8 cellular contexts compared by ENCODE assay signal in the genomic region with DNA sequence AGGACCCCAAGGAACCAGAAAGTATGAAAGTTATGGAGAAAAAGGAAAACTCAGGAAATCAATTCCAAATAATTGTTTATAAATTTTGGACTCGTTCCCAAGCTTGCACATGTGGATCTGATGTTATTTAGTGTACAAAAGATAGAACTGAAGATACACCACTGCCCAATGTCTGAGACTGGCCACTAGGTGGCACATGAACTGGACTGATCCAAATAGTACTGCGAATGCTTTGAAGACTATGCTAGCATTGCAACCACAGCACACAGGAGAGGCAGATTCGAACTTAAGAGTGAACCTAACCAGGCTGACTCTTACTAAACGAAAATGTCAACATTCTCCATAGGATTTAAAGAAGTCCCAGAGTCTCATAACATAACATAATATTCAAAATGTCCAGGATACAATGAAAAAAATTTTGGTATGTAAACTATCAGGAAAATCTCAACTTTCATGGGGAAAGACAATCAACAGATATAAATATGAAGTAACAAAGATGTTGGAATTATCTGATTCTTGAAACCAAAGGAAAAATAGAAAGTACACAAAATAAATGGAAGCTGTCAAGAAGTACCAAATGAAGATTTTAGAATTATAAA.
DNase-seq lines count a peak whose midpoint lies in the region; ATAC-seq and TF ChIP-seq lines count a peak whose summit lies in the region.

No MANE protein-coding gene starts in this region.

- WGBS in esophagus muscularis mucosa = 19% methylated on average over 4 of the region's 4 CpGs

- no peaks in the 10 kb centered on the region for H3K36me3 Mint-ChIP-seq in activated T-cell treated with anti-CD3 and anti-CD28 coated beads, Interleukin-2, amount 50 U/mL, for 72 hours (ENCODE audit: insufficient read depth in 2 of 2)
- no peaks in the 10 kb centered on the region for H3K36me3 Mint-ChIP-seq in activated T-cell treated with anti-CD3 and anti-CD28 coated beads, Interleukin-2, amount 50 U/mL, for 4 hours (ENCODE audit: insufficient read depth)
- peaks cover 3% of the 10 kb centered on the region for H3K36me3 Mint-ChIP-seq in neural crest cell (ENCODE audit: low read depth)

- no peaks in the 10 kb centered on the region for H3K27me3 Mint-ChIP-seq in activated T-cell treated with anti-CD3 and anti-CD28 coated beads, Interleukin-2, amount 50 U/mL, for 72 hours (ENCODE audit: low read depth)
- no peaks in the 10 kb centered on the region for H3K27me3 Mint-ChIP-seq in activated T-cell treated with anti-CD3 and anti-CD28 coated beads, Interleukin-2, amount 50 U/mL, for 4 hours (ENCODE audit: low read depth)
- no peaks in the 10 kb centered on the region for H3K27me3 Mint-ChIP-seq in neural crest cell (ENCODE audit: low read depth)

- no peak overlapping the region for H3K4me3 Mint-ChIP-seq in activated T-cell treated with anti-CD3 and anti-CD28 coated beads, Interleukin-2, amount 50 U/mL, for 72 hours
- H3K4me3 Mint-ChIP-seq in activated T-cell treated with anti-CD3 and anti-CD28 coated beads, Interleukin-2, amount 50 U/mL, for 4 hours = no peak overlapping the region
- no peak overlapping the region for H3K4me3 Mint-ChIP-seq in neural crest cell

- DNase-seq in activated T-cell treated with anti-CD3 and anti-CD28 coated beads, Interleukin-2, amount 50 U/mL, for 72 hours = peak; percentile 4 to 5
- DNase-seq in activated T-cell treated with anti-CD3 and anti-CD28 coated beads, Interleukin-2, amount 50 U/mL, for 4 hours = no peak
- peak; percentile 72 for DNase-seq in HT-29 (ENCODE audit: low spot score)
- DNase-seq in SJCRH30 = peak; percentile 14 to 54
- DNase-seq in esophagus muscularis mucosa (ENCODE audit: extremely low spot score) = no peak
- DNase-seq in neural crest cell (ENCODE audit: low read depth, low spot score) = peak; percentile 42
- DNase-seq in GOT3 (lab: John Stamatoyannopoulos, UW) = no peak

- H3K4me1 Mint-ChIP-seq in activated T-cell treated with anti-CD3 and anti-CD28 coated beads, Interleukin-2, amount 50 U/mL, for 72 hours (ENCODE audit: low read depth) = no peaks in the 10 kb centered on the region
- no peaks in the 10 kb centered on the region for H3K4me1 Mint-ChIP-seq in activated T-cell treated with anti-CD3 and anti-CD28 coated beads, Interleukin-2, amount 50 U/mL, for 4 hours (ENCODE audit: low read depth)
- H3K4me1 Mint-ChIP-seq in neural crest cell = peaks cover 3% of the 10 kb centered on the region

- TF ChIP-seq POLR2A in esophagus muscularis mucosa (IDR thresholded peaks at IDR 0.05; ENCODE audit: low read depth) = no peak

- intact Hi-C loops in esophagus muscularis mucosa (cut with DNase I) = loop anchor here (2.0 to 5.0 kb wide), 2 partner anchors 292 to 314 kb away; no protein-coding TSS in a partner anchor

- H3K9me3 ChIP-seq in SJCRH30 (replicated peaks) (no peaks in the 10 kb centered on the region), esophagus muscularis mucosa (no peaks in the 10 kb centered on the region)

- no peaks in the 10 kb centered on the region for H3K27me3 ChIP-seq in SJCRH30
- no peaks in the 10 kb centered on the region for H3K27me3 ChIP-seq in esophagus muscularis mucosa

- H3K4me1 ChIP-seq in SJCRH30 (no peaks in the 10 kb centered on the region), esophagus muscularis mucosa (peaks cover 0 to 11% (median 6%) of the 10 kb centered on the region in 4 donors)

- peak; percentile 64 to 78 (median 67) for TF ChIP-seq CTCF in esophagus muscularis mucosa (IDR thresholded peaks at IDR 0.05)
- peak; percentile 80 for TF ChIP-seq CTCF in neural crest cell (conservative IDR thresholded peaks at IDR 0.05)

- H3K9me3 Mint-ChIP-seq in activated T-cell treated with anti-CD3 and anti-CD28 coated beads, Interleukin-2, amount 50 U/mL, for 72 hours = no peaks in the 10 kb centered on the region
- H3K9me3 Mint-ChIP-seq in activated T-cell treated with anti-CD3 and anti-CD28 coated beads, Interleukin-2, amount 50 U/mL, for 4 hours = peaks cover 5% of the 10 kb centered on the region
- H3K9me3 Mint-ChIP-seq in neural crest cell = peaks cover 5% of the 10 kb centered on the region

- TF ChIP-seq EP300 in esophagus muscularis mucosa (IDR thresholded peaks at IDR 0.05) = no peak

- H3K4me3 ChIP-seq in SJCRH30 (no peak overlapping the region), esophagus muscularis mucosa (no peak overlapping the region)

- H3K27ac Mint-ChIP-seq in activated T-cell treated with anti-CD3 and anti-CD28 coated beads, Interleukin-2, amount 50 U/mL, for 72 hours = no peak overlapping the region
- no peak overlapping the region for H3K27ac Mint-ChIP-seq in neural crest cell (ENCODE audit: unreplicated experiment)

- ATAC-seq in activated T-cell treated with anti-CD3 and anti-CD28 coated beads, Interleukin-2, amount 50 U/mL, for 72 hours (replicated peaks in 1 of 2) = no peak
- no peak for ATAC-seq in activated T-cell treated with anti-CD3 and anti-CD28 coated beads, Interleukin-2, amount 50 U/mL, for 4 hours
- peak; percentile 75 for ATAC-seq in GM21619 (IDR thresholded peaks at IDR 0.05; ENCODE audit: unreplicated experiment)

- H3K27ac ChIP-seq in SJCRH30 = no peak overlapping the region
- H3K27ac ChIP-seq in esophagus muscularis mucosa (replicated peaks in 1 of 4) = no peak overlapping the region

- H3K36me3 ChIP-seq in SJCRH30 (no peaks in the 10 kb centered on the region), esophagus muscularis mucosa (no peaks in the 10 kb centered on the region)

Comparison
In these comparisons a context has a peak if more than half of its experiments do, and no peak if none do; other contexts are left out.
1. DNase-seq: peak in activated T-cell treated with anti-CD3 and anti-CD28 coated beads, Interleukin-2, amount 50 U/mL, for 72 hours (2 of 2), HT-29 (single experiment), SJCRH30 (2 of 2) and neural crest cell (single experiment); none in activated T-cell treated with anti-CD3 and anti-CD28 coated beads, Interleukin-2, amount 50 U/mL, for 4 hours (single experiment), esophagus muscularis mucosa (single experiment) and GOT3 (single experiment).